ENCODE assay signal across 19 cellular contexts in genomic region chr11:132361011-132361550, GRCh38.
"Had no signal": no experiment of that assay in that cellular context is flagged by ENCODE, and none has a peak within 500 bp of the region (broad histone marks: within the 10 kb centered on the region; RNA-seq: fewer than 3 reads in every experiment).

No MANE protein-coding gene starts in this region.

- FAIRE-seq: pancreas had no signal

- DNase-seq: activated CD4-positive, alpha-beta T cell treated with anti-CD3 and anti-CD28 coated beads, Interleukin-2, amount 50 U/mL, for 48 hours; activated CD4-positive, CD25-positive, alpha-beta regulatory T cell treated with anti-CD3 and anti-CD28 coated beads, Interleukin-2, amount 50 U/mL, for 72 hours; activated naive CD4-positive, alpha-beta T cell treated with anti-CD3 and anti-CD28 coated beads for 36 hours; esophagus squamous epithelium; kidney; left ventricle myocardium inferior; mucosa of descending colon; naive thymus-derived CD4-positive, alpha-beta T cell; pancreas; sigmoid colon; spleen; stomach; T1000; testis; upper lobe of left lung had no signal

- H3K4me3 ChIP-seq: ascending aorta, breast epithelium, esophagus squamous epithelium, hepatocyte, left ventricle myocardium inferior, mucosa of descending colon, pancreas, sigmoid colon, spleen, stomach, testis, upper lobe of left lung had no signal

- ATAC-seq: activated T-helper 17 cell treated with anti-CD3 and anti-CD28 coated beads, Interleukin-2, amount 50 U/mL, for 72 hours; mucosa of descending colon; naive thymus-derived CD4-positive, alpha-beta T cell; pancreas had no signal

- H3K27ac ChIP-seq: ascending aorta, breast epithelium, esophagus squamous epithelium, hepatocyte, left ventricle myocardium inferior, pancreas, sigmoid colon, spleen, stomach, testis, upper lobe of left lung had no signal
